ENCODE assay signal across 1 cellular context in genomic region chr2:11824901-11825592, GRCh38.
TF ChIP-seq lines count a peak whose summit lies in the region.

No MANE protein-coding gene starts in this region.

TF ChIP-seq in GM23338, 12 proteins besides CTCF, POLR2A, EP300 and RAD21 (continued from another document):
- no peak for TF ChIP-seq ZNF462 (CRISPR knock-in tag; IDR thresholded peaks at IDR 0.05)
